ENCODE assay signal across 20 cellular contexts in the genomic region with DNA sequence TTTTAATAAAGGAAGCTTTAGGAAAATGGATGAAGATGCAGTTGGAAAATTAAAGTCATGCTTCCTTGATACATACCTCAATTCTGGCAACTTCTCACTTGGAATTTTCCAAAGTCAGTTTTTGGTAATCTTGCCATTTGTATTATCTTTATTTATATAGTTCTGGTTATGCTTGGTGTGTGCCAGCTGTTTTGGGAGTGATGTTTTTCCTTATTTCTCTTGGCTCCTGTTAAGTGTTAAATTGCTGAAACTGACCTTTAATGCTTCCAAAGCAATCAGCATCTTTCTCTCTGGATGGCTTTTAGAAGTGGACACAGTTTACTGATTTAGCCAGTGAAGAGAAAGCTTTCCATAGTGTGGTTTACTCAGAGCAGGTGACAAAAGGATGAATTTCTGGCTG.
"Had no signal": no experiment of that assay in that cellular context is flagged by ENCODE, and none has a peak within 500 bp of the region (broad histone marks: within the 10 kb centered on the region; RNA-seq: fewer than 3 reads in every experiment).

No MANE protein-coding gene starts in this region.

- H3K36me3 ChIP-seq: MG63, SJSA1 had no signal

- DNase-seq: IMR-90, Karpas-422, KG1, MG63, NCI-H1092 treated with DMSO at 0.1 percent for 48 hours, NCI-H1436, NCI-H187, NCI-H2029, NCI-H2171 treated with DMSO at 0.1 percent for 48 hours, NCI-H345, NCI-H446 treated with DMSO at 0.1 percent for 48 hours, NCI-H510A treated with DMSO at 0.1 percent for 48 hours, NCI-H526, NCI-H82, Right ventricle myocardium superior, RPMI8226, SIG-M5, SW 1271 had no signal

- H3K9me3 ChIP-seq: MG63, SJSA1 had no signal

- H3K4me3 ChIP-seq: MG63, SJSA1, SK-N-MC had no signal

- H3K27me3 ChIP-seq: MG63, SJSA1 had no signal

- H3K27ac ChIP-seq: SJSA1, SK-N-MC had no signal
